ENCODE assay signal across 8 cellular contexts in genomic region chr12:26937863-26938659, GRCh38. TPM values are rescaled to one million over a fixed set of nuclear protein-coding genes. Genes with fewer than 3 reads are reported as not detected.
DNase-seq lines count a peak whose midpoint lies in the region; ATAC-seq and TF ChIP-seq lines count a peak whose summit lies in the region.

TSS of gene FGFR1OP2 (plus strand) at chr12:26938470. CDS start at chr12:26954159, 15,689 bp downstream.
TSS of gene INTS13 (minus strand) at chr12:26937981. CDS start at chr12:26936803, 1,178 bp downstream.

- peak within 1 kb of the TSS; percentile 85 for H3K27ac ChIP-seq in PC-3 (ENCODE audit: low read length)
- peak within 1 kb of the TSS; percentile 92 for H3K27ac ChIP-seq in epithelial cell of prostate

- peak within 1 kb of the TSS; percentile 94 for H3K4me2 ChIP-seq in PC-3 (ENCODE audit: low read length)

- peaks cover 39% of the 10 kb centered on the region for H3K4me1 ChIP-seq in PC-3 (ENCODE audit: insufficient read depth, low read length)

- CTCF ChIA-PET in PC-3 (lab: Charles Lee) = interaction anchor here (0.6 kb wide), 1 partner anchor 76 kb away, joined by 4 read pairs; the partner anchor contains the start of gene TM7SF3

- H3K4me3 ChIP-seq in PC-3 (ENCODE audit: low read length) = peak within 1 kb of the TSS; percentile 76

- H3K36me3 ChIP-seq in PC-3 (ENCODE audit: low read depth, low read length) = peaks cover 9% of the 10 kb centered on the region; the same call in 1 of the 2 replicates

- intact Hi-C loops in PC-3 (cut with micrococcal nuclease) = loop anchor here (1.0 to 5.0 kb wide), 5 partner anchors 19 to 379 kb away; partner anchors contain the start of genes STK38L and TM7SF3

- TF ChIP-seq RAD21 in Ishikawa (IDR thresholded peaks at IDR 0.05; ENCODE audit: low read depth) = no peak

- H3K27me3 ChIP-seq in PC-3 (ENCODE audit: low read length) = no peaks in the 10 kb centered on the region

- peaks cover 94% of the 10 kb centered on the region for H3K79me2 ChIP-seq in PC-3 (ENCODE audit: low read length)

- POLR2A ChIA-PET in PC-3 (lab: Charles Lee; ENCODE audit: unreplicated experiment) = no interaction called here

- DNase-seq in DMS114 treated with DMSO at 0.1 percent for 48 hours (lab: John Stamatoyannopoulos, UW; ENCODE audit: unreplicated experiment) (peak; percentile 97), PC-3 (peak; percentile 100), activated T-cell treated with anti-CD3 and anti-CD28 coated beads for 48 hours (ENCODE audit: low read depth) (peak; percentile 96), epithelial cell of prostate (ENCODE audit: low read depth, low spot score) (peak; percentile 93), mucosa of gallbladder (ENCODE audit: low spot score) (peak; percentile 99)
- peak; percentile 91 to 93 for DNase-seq in stimulated activated CD8-positive, alpha-beta memory T cell treated with anti-CD3 and anti-CD28 coated beads, Interleukin-4, amount 100 ng/mL, for 4 hours (ENCODE audit: low read depth in 2 of 2, low spot score in 1 of 2)

- H4K20me1 ChIP-seq in PC-3 (ENCODE audit: low read length) = peaks cover 57% of the 10 kb centered on the region

- H3F3A ChIP-seq in PC-3 (ENCODE audit: low read length, unreplicated experiment) = peaks cover 2% of the 10 kb centered on the region

- no peaks in the 10 kb centered on the region for H3K9me2 ChIP-seq in PC-3 (replicated peaks; ENCODE audit: low read length)

- no peaks in the 10 kb centered on the region for H3K9me3 ChIP-seq in PC-3 (ENCODE audit: low read length)

- BruUV-seq in PC-3 (replicated peaks; lab: Mats Ljungman, UMichigan) = no TSS peak

- no peak for TF ChIP-seq EP300 in Ishikawa (IDR thresholded peaks at IDR 0.05; ENCODE audit: borderline replicate concordance)

- H3K9ac ChIP-seq in PC-3 (ENCODE audit: low read length) = peak within 1 kb of the TSS; percentile 89

- ATAC-seq in GM21576 (IDR thresholded peaks at IDR 0.05; ENCODE audit: unreplicated experiment) = peak; percentile 81
- ATAC-seq in PC-3 = peak; percentile 94

- TF ChIP-seq CTCF in PC-3 (conservative IDR thresholded peaks at IDR 0.05; ENCODE audit: low read depth, low read length) = no peak

- H2AFZ ChIP-seq in PC-3 (ENCODE audit: low read length) = peak within 1 kb of the TSS; percentile 88

TF ChIP-seq in Ishikawa, 13 proteins besides CTCF, POLR2A, EP300 and RAD21:
- TF ChIP-seq CREB1 (IDR thresholded peaks at IDR 0.05; ENCODE audit: low read depth) = peak; percentile 9; the same call in 1 of the 2 replicates
- TF ChIP-seq CEBPB (IDR thresholded peaks at IDR 0.05) = no peak
- no peak for TF ChIP-seq REST (IDR thresholded peaks at IDR 0.05; ENCODE audit: low read depth)
- TF ChIP-seq TEAD4 (IDR thresholded peaks at IDR 0.05) = no peak
- peak; percentile 84 for TF ChIP-seq YY1 (IDR thresholded peaks at IDR 0.05; ENCODE audit: low read depth)
- TF ChIP-seq EGR1 (IDR thresholded peaks at IDR 0.05) = 0 out of 2 replicates have a peak, but pooled peaks have one; percentile 26
- peak; percentile 71; the same call in 1 of the 2 replicates for TF ChIP-seq ZBTB7A (IDR thresholded peaks at IDR 0.05; ENCODE audit: low read depth)
- 0 out of 2 replicates have a peak, but pooled peaks have one; percentile 19 for TF ChIP-seq NFIC (IDR thresholded peaks at IDR 0.05)
- TF ChIP-seq FOXM1 (IDR thresholded peaks at IDR 0.05; ENCODE audit: borderline replicate concordance, low read depth) = 0 out of 2 replicates have a peak, but pooled peaks have one; percentile 32
- TF ChIP-seq TAF1 (IDR thresholded peaks at IDR 0.05; ENCODE audit: low read depth) = peak; percentile 83
- no peak; the same call in 1 of the 2 replicates for TF ChIP-seq TCF12 (IDR thresholded peaks at IDR 0.05; ENCODE audit: low read depth)
- peak; percentile 80 for TF ChIP-seq MAX (IDR thresholded peaks at IDR 0.05)
- TF ChIP-seq USF1 (IDR thresholded peaks at IDR 0.05) = no peak; the same call in 1 of the 2 replicates

RNA-seq across cellular contexts. Expression of gene FGFR1OP2, which starts in this region (rescaled TPM):
- total RNA-seq in PC-3 (2014; rRNA removed) = 43.4 and 74.3 TPM in 2 replicates
- total RNA-seq in mucosa of gallbladder = 39.1 TPM

RNA-seq across cellular contexts. Expression of gene INTS13, which starts in this region (rescaled TPM):
- total RNA-seq in PC-3 (2014; rRNA removed) (61.8 and 74.1 TPM in 2 replicates), mucosa of gallbladder (13.8 TPM)

Comparison
In these comparisons a context has a peak if more than half of its experiments do, and no peak if none do; other contexts are left out.
1. Peak in every context shown above with its lines: DNase-seq, ATAC-seq, H3K4me3 ChIP-seq and H3K27ac ChIP-seq.